11 cellular contexts compared by ENCODE assay signal in genomic region chrX:136214551-136214950, GRCh38. TPM values are rescaled to one million over a fixed set of nuclear protein-coding genes. Genes with fewer than 3 reads are reported as not detected.
DNase-seq lines count a peak whose midpoint lies in the region; ATAC-seq, FAIRE-seq and TF ChIP-seq lines count a peak whose summit lies in the region.
"Had no signal": no experiment of that assay in that cellular context is flagged by ENCODE, and none has a peak within 500 bp of the region (broad histone marks: within the 10 kb centered on the region; RNA-seq: fewer than 3 reads in every experiment).

No MANE protein-coding gene starts in this region.

- POLR2A ChIA-PET in A549 (lab: Yijun Ruan, JAX) (no interaction called here), WTC11 (lab: Charles Lee) (no interaction called here)

- H3K27ac Mint-ChIP-seq in WTC11: no peak overlapping the region

- H3K9me3 Mint-ChIP-seq in WTC11: no peaks in the 10 kb centered on the region

- no peaks in the 10 kb centered on the region for H3K27me3 Mint-ChIP-seq in WTC11 (ENCODE audit: low read depth)

- DNase-seq in A549 (ENCODE audit: low read depth in 1 of 2, low spot score in 1 of 2) (no peak), HS-27A (ENCODE audit: low read depth) (peak; percentile 84), dedifferentiated amniotic fluid mesenchymal stem cell (ENCODE audit: extremely low spot score) (peak; percentile 59), D721Med (ENCODE audit: insufficient read length, low spot score) (no peak), WTC11 (ENCODE audit: low spot score) (no peak)
- DNase-seq: activated CD4-positive, alpha-beta T cell treated with anti-CD3 and anti-CD28 coated beads, Interleukin-2, amount 50 U/mL, for 48 hours; C1 segment of cervical spinal cord had no signal

- no peak for TF ChIP-seq EP300 in A549 (IDR thresholded peaks at IDR 0.05)

- TF ChIP-seq POLR2A in A549 (IDR thresholded peaks at IDR 0.05; ENCODE audit: low read length): no peak

- FAIRE-seq in A549 (lab: Jason Lieb, UNC) (no peak), D721Med (lab: Jason Lieb, UNC) (no peak)

- ATAC-seq in A549: no peak
- no peak for ATAC-seq in GM21529 (IDR thresholded peaks at IDR 0.05; ENCODE audit: unreplicated experiment)
- ATAC-seq in WTC11: no peak
- ATAC-seq in GM19328 (IDR thresholded peaks at IDR 0.05; ENCODE audit: unreplicated experiment): no peak

- TF ChIP-seq RAD21 in A549 (conservative IDR thresholded peaks at IDR 0.05 in 1 of 2, IDR thresholded peaks at IDR 0.05 in 1 of 2): no peak

- H3K4me3 ChIP-seq in A549 (no peak overlapping the region), mesodermal cell (ENCODE audit: extremely low read depth, insufficient read depth, low read length, poor library complexity, severe bottlenecking) (no peak overlapping the region)
- H3K4me3 ChIP-seq: cardiac muscle cell had no signal

- 70% methylated on average over 7 of the region's 7 CpGs for WGBS in A549 (ENCODE audit: missing lambda C conversion rate)
- WGBS in mesodermal cell (ENCODE audit: insufficient coverage in 2 of 2), 2 experiments: 80 to 89% methylated on average over 2 to 7 of the region's 7 CpGs

- no peak overlapping the region for H3K27ac ChIP-seq in A549
- H3K27ac ChIP-seq in mesodermal cell (ENCODE audit: low read depth, low read length, severe bottlenecking): peak overlapping the region; percentile 55
- H3K27ac ChIP-seq: cardiac muscle cell had no signal

- H3K4me1 Mint-ChIP-seq in WTC11: no peaks in the 10 kb centered on the region

- no peaks in the 10 kb centered on the region for H3K9me3 ChIP-seq in A549
- no peaks in the 10 kb centered on the region for H3K9me3 ChIP-seq in mesodermal cell (ENCODE audit: control insufficient read depth, low read length)

- H3K36me3 Mint-ChIP-seq in WTC11: peaks cover 11% of the 10 kb centered on the region

- peaks cover 19% of the 10 kb centered on the region for H3K36me3 ChIP-seq in mesodermal cell (ENCODE audit: control insufficient read depth, insufficient read depth, low read length)
- H3K36me3 ChIP-seq: cardiac muscle cell had no signal

- H3K4me1 ChIP-seq in A549: no peaks in the 10 kb centered on the region
- H3K4me1 ChIP-seq in mesodermal cell (ENCODE audit: control insufficient read depth, insufficient read depth, low read length, poor library complexity, severe bottlenecking): peaks cover 10% of the 10 kb centered on the region

- CTCF ChIA-PET in A549 (lab: Yijun Ruan, JAX): interaction anchor here (0.6 to 1.0 kb wide), 2 partner anchors 52 to 187 kb away, joined by 3 to 4 read pairs; no protein-coding TSS in a partner anchor
- CTCF ChIA-PET in WTC11 (lab: Charles Lee): interaction anchor here (0.9 kb wide), 1 partner anchor 186 kb away, joined by 3 read pairs; no protein-coding TSS in a partner anchor

- H3K4me2 ChIP-seq in A549: no peak overlapping the region

- TF ChIP-seq CTCF in A549 (IDR thresholded peaks at IDR 0.05) (no peak), D721Med (IDR thresholded peaks at IDR 0.05; ENCODE audit: insufficient read depth, missing control alignments) (no peak), WTC11 (IDR thresholded peaks at IDR 0.05) (no peak)

- H3K4me3 Mint-ChIP-seq in WTC11: no peak overlapping the region

TF ChIP-seq in A549, 52 proteins besides CTCF, POLR2A, EP300 and RAD21:
- TF ChIP-seq, protein P1, sequence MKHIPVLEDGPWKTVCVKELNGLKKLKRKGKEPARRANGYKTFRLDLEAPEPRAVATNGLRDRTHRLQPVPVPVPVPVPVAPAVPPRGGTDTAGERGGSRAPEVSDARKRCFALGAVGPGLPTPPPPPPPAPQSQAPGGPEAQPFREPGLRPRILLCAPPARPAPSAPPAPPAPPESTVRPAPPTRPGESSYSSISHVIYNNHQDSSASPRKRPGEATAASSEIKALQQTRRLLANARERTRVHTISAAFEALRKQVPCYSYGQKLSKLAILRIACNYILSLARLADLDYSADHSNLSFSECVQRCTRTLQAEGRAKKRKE (CRISPR knock-in tag; IDR thresholded peaks at IDR 0.05; ENCODE audit: low read depth): no peak
- no peak for TF ChIP-seq NPAS2 (CRISPR knock-in tag; IDR thresholded peaks at IDR 0.05; ENCODE audit: borderline replicate concordance)
- TF ChIP-seq MAFK (IDR thresholded peaks at IDR 0.05; ENCODE audit: partially characterized antibody): peak; percentile 28
- TF ChIP-seq MAX (IDR thresholded peaks at IDR 0.05): no peak
- no peak for TF ChIP-seq HOXB5 (CRISPR knock-in tag; IDR thresholded peaks at IDR 0.05)
- no peak for TF ChIP-seq PHF8 (IDR thresholded peaks at IDR 0.05; ENCODE audit: borderline replicate concordance, low read depth)
TF ChIP-seq in A549: peak in this region for 1.

TF ChIP-seq in WTC11, 78 proteins besides CTCF, POLR2A, EP300 and RAD21:
- TF ChIP-seq SOX15 (CRISPR knock-in tag; IDR thresholded peaks at IDR 0.05) (no peak), ZNF416 (CRISPR knock-in tag; IDR thresholded peaks at IDR 0.05) (no peak), MAX (CRISPR knock-in tag; IDR thresholded peaks at IDR 0.05) (no peak), ELF4 (CRISPR knock-in tag; IDR thresholded peaks at IDR 0.05; ENCODE audit: low read depth) (no peak), TCF7 (CRISPR knock-in tag; IDR thresholded peaks at IDR 0.05; ENCODE audit: low read depth) (no peak), JAZF1 (CRISPR knock-in tag; IDR thresholded peaks at IDR 0.05) (no peak), SP1 (CRISPR knock-in tag; conservative IDR thresholded peaks at IDR 0.05) (no peak), KAT7 (CRISPR knock-in tag; IDR thresholded peaks at IDR 0.05; ENCODE audit: borderline replicate concordance) (no peak), HMGXB4 (CRISPR knock-in tag; IDR thresholded peaks at IDR 0.05) (no peak)

RNA-seq across cellular contexts. Expression of gene MAP7D3, which starts 36.6 kb away (rescaled TPM):
- polyA plus RNA-seq in A549 (2011; rRNA removed) (10.3 and 13.1 TPM in 2 replicates), A549 (2017; fragmentation: RNase III; extraction: RNeasy Plus Mini Kit Qiagen cat#74134 plus additional on column Dnase treatment) (9.9 to 12.7 TPM (median 11.3 TPM) in 3 replicates)
- 4.7 and 5.4 TPM in 2 replicates for polyA plus RNA-seq in A549 (2012; cell fraction: cytosol; rRNA removed)
- polyA plus RNA-seq in A549 (2012; cell fraction: nucleus; rRNA removed): 4.7 and 5.4 TPM in 2 replicates
- polyA minus RNA-seq in A549 (2011; rRNA and poly(A)+ RNA removed): 8.7 and 9.0 TPM in 2 replicates
- 11.3 TPM for polyA plus RNA-seq in mesodermal cell (2013, experiment 1 of 2)
- 13.3 TPM for polyA plus RNA-seq in mesodermal cell (2013, experiment 2 of 2)
- 12.3 to 12.4 TPM (median 12.4 TPM) in 3 replicates for total RNA-seq in WTC11 (2021)

Comparison
In these comparisons a context has a peak if more than half of its experiments do, and no peak if none do; other contexts are left out.
1. DNase-seq: peak in HS-27A (single experiment) and dedifferentiated amniotic fluid mesenchymal stem cell (single experiment); none in A549 (0 of 2), D721Med (single experiment) and WTC11 (single experiment).